22 cellular contexts compared by ENCODE assay signal in genomic region chr16:89100601-89101302, GRCh38.
DNase-seq lines count a peak whose midpoint lies in the region; ATAC-seq lines count a peak whose summit lies in the region.
"Had no signal": no experiment of that assay in that cellular context is flagged by ENCODE, and none has a peak within 500 bp of the region (broad histone marks: within the 10 kb centered on the region; RNA-seq: fewer than 3 reads in every experiment).

No MANE protein-coding gene starts in this region.

- H3K36me3 ChIP-seq in KOPT-K1 (ENCODE audit: insufficient read depth, low read length), result peaks cover 63% of the 10 kb centered on the region
- H3K36me3 ChIP-seq: breast epithelium had no signal

- H3K9me3 Mint-ChIP-seq in activated naive CD4-positive, alpha-beta T cell treated with anti-CD3 and anti-CD28 coated beads, Interleukin-2, amount 10 ng/mL, durations not matched to agents 7 days and 5 days, result no peaks in the 10 kb centered on the region
- H3K9me3 Mint-ChIP-seq in stimulated activated effector memory CD8-positive, alpha-beta T cell treated with anti-CD3 and anti-CD28 coated beads, Interleukin-12 subunit alpha, Interleukin-12 subunit beta, amount 100 ng/mL, for 72 hours, result no peaks in the 10 kb centered on the region
- H3K9me3 Mint-ChIP-seq: mesothelial cell of epicardium; naive B cell; T-helper 2 cell treated with Interferon-gamma antibody and Interleukin-4, amounts not matched to agents 5 μg/mL and 100 μg/mL, for 36 hours; type B pancreatic cell had no signal

- H3K9me3 ChIP-seq in KOPT-K1 (ENCODE audit: insufficient read depth, low read length, poor library complexity, severe bottlenecking), result no peaks in the 10 kb centered on the region
- H3K9me3 ChIP-seq: breast epithelium had no signal

- H3K27me3 Mint-ChIP-seq in activated naive CD4-positive, alpha-beta T cell treated with anti-CD3 and anti-CD28 coated beads, Interleukin-2, amount 10 ng/mL, durations not matched to agents 7 days and 5 days, result no peaks in the 10 kb centered on the region
- H3K27me3 Mint-ChIP-seq: naive B cell, type B pancreatic cell had no signal

- H3K4me3 Mint-ChIP-seq in activated naive CD4-positive, alpha-beta T cell treated with anti-CD3 and anti-CD28 coated beads, Interleukin-2, amount 10 ng/mL, durations not matched to agents 7 days and 5 days, result no peak overlapping the region
- peak overlapping the region; percentile 89 for H3K4me3 Mint-ChIP-seq in stimulated activated effector memory CD8-positive, alpha-beta T cell treated with anti-CD3 and anti-CD28 coated beads, Interleukin-12 subunit alpha, Interleukin-12 subunit beta, amount 100 ng/mL, for 72 hours
- H3K4me3 Mint-ChIP-seq: mesothelial cell of epicardium, type B pancreatic cell had no signal

- ATAC-seq in stimulated activated effector memory CD8-positive, alpha-beta T cell treated with anti-CD3 and anti-CD28 coated beads, Interleukin-12 subunit alpha, Interleukin-12 subunit beta, amount 100 ng/mL, for 72 hours, result no peak
- no peak for ATAC-seq in GM21723 (IDR thresholded peaks at IDR 0.05; ENCODE audit: unreplicated experiment)

- peak overlapping the region; percentile 81 for H3K27ac Mint-ChIP-seq in activated naive CD4-positive, alpha-beta T cell treated with anti-CD3 and anti-CD28 coated beads, Interleukin-2, amount 10 ng/mL, durations not matched to agents 7 days and 5 days
- H3K27ac Mint-ChIP-seq in stimulated activated effector memory CD8-positive, alpha-beta T cell treated with anti-CD3 and anti-CD28 coated beads, Interleukin-12 subunit alpha, Interleukin-12 subunit beta, amount 100 ng/mL, for 72 hours, result peak overlapping the region; percentile 61
- H3K27ac Mint-ChIP-seq: mesothelial cell of epicardium, type B pancreatic cell had no signal

- CTCF ChIA-PET in activated naive CD4-positive, alpha-beta T cell treated with anti-CD3 and anti-CD28 coated beads, Interleukin-2, amount 10 ng/mL, durations not matched to agents 7 days and 5 days (lab: Charles Lee), result no interaction called here

- H3K36me3 Mint-ChIP-seq in activated naive CD4-positive, alpha-beta T cell treated with anti-CD3 and anti-CD28 coated beads, Interleukin-2, amount 10 ng/mL, durations not matched to agents 7 days and 5 days, result peaks cover 55% of the 10 kb centered on the region
- H3K36me3 Mint-ChIP-seq in stimulated activated effector memory CD8-positive, alpha-beta T cell treated with anti-CD3 and anti-CD28 coated beads, Interleukin-12 subunit alpha, Interleukin-12 subunit beta, amount 100 ng/mL, for 72 hours, result peaks cover 87% of the 10 kb centered on the region

- DNase-seq in activated naive CD4-positive, alpha-beta T cell treated with anti-CD3 and anti-CD28 coated beads, Interleukin-2, amount 10 ng/mL, durations not matched to agents 7 days and 5 days, result no peak
- no peak for DNase-seq in activated naive CD4-positive, alpha-beta T cell treated with Interleukin-2 at 50 U/mL for 16 hours
- DNase-seq in activated gamma-delta T cell treated with Interleukin-2 at 50 U/mL for 16 hours (peak; percentile 47), globus pallidus (ENCODE audit: low spot score) (no peak)
- DNase-seq in stimulated activated effector memory CD8-positive, alpha-beta T cell treated with anti-CD3 and anti-CD28 coated beads, Interleukin-12 subunit alpha, Interleukin-12 subunit beta, amount 100 ng/mL, for 72 hours (ENCODE audit: low spot score in 2 of 2), result no peak
- DNase-seq: activated naive CD4-positive, alpha-beta T cell treated with anti-CD3 and anti-CD28 coated beads, Interleukin-2, amount 50 U/mL, for 16 hours; HCEC 1CT; Karpas-422; naive B cell; NCI-H1436; NCI-H774; stimulated activated CD4-positive, alpha-beta T cell treated with anti-CD3 and anti-CD28 coated beads, Interleukin-1b, Interleukin-23, amount 100 ng/mL, for 48 hours; stimulated activated CD8-positive, alpha-beta memory T cell treated with anti-CD3 and anti-CD28 coated beads, Interleukin-4, amount 100 ng/mL, for 48 hours had no signal

- peak overlapping the region; percentile 93 for H3K27ac ChIP-seq in KOPT-K1 (ENCODE audit: low read depth, low read length, poor library complexity, severe bottlenecking)
- H3K27ac ChIP-seq: breast epithelium, RWPE1, SK-N-MC, skin epidermis had no signal

- H3K4me1 Mint-ChIP-seq in activated naive CD4-positive, alpha-beta T cell treated with anti-CD3 and anti-CD28 coated beads, Interleukin-2, amount 10 ng/mL, durations not matched to agents 7 days and 5 days, result peaks cover 73% of the 10 kb centered on the region
- peaks cover 74% of the 10 kb centered on the region for H3K4me1 Mint-ChIP-seq in stimulated activated effector memory CD8-positive, alpha-beta T cell treated with anti-CD3 and anti-CD28 coated beads, Interleukin-12 subunit alpha, Interleukin-12 subunit beta, amount 100 ng/mL, for 72 hours
